ENCODE assay signal across 6 cellular contexts in the genomic region with DNA sequence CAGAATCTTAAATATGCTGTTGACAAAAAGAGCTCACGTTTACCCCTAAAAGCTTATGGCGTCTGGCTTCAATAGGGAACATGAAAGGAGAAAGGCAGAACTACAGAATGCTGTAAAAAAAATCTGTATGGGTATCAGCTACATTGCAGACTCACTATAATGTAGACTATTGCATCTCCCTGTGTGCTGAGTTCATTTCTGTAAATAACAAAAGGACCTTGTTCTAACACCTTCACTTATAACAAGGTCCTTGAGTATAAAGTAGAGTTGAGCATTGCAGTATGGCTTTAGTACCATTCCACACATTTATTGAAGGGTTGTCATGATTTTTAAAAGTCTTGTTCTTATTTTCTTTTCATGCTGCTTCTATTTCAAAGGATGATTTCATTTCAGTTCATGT.
"Had no signal": no experiment of that assay in that cellular context is flagged by ENCODE, and none has a peak within 500 bp of the region (broad histone marks: within the 10 kb centered on the region; RNA-seq: fewer than 3 reads in every experiment).

No MANE protein-coding gene starts in this region.

- DNase-seq: H9, HCEC 1CT, HFFc6 had no signal

- H3K27ac ChIP-seq: HL-60 had no signal

- H3K4me3 ChIP-seq: GM23338 had no signal

- ATAC-seq: GM23338, HepG2 had no signal
